In genomic region chr19:35692010-35692409, GRCh38 we compare ENCODE assay signal across 35 cellular contexts. TPM values are rescaled to one million over a fixed set of nuclear protein-coding genes. Genes with fewer than 3 reads are reported as not detected.
A peak's percentile ranks its signal among the peaks of the same experiment; 100 is the strongest.
DNase-seq lines count a peak whose midpoint lies in the region; TF ChIP-seq lines count a peak whose summit lies in the region.
"Had no signal": no experiment of that assay in that cellular context is flagged by ENCODE, and none has a peak within 500 bp of the region (broad histone marks: within the 10 kb centered on the region; RNA-seq: fewer than 3 reads in every experiment).

No MANE protein-coding gene starts in this region.

- no peak for DNase-seq in activated CD4-positive, alpha-beta T cell treated with anti-CD3 and anti-CD28 coated beads, Interleukin-2, amount 10 ng/mL, durations not matched to agents 24 days and 14 days
- DNase-seq in activated CD4-positive, alpha-beta T cell treated with anti-CD3 and anti-CD28 coated beads, Interleukin-2, amount 50 U/mL, for 4 hours: no peak
- DNase-seq in PC-9 (peak; percentile 55 to 72), neuronal stem cell (ENCODE audit: low spot score) (no peak), endothelial cell (ENCODE audit: low spot score) (no peak), T-helper 9 cell (no peak)
- DNase-seq: ACHN; activated CD4-positive, alpha-beta T cell treated with anti-CD3 and anti-CD28 coated beads, Interleukin-2, amount 10 ng/mL, durations not matched to agents 7 days and 5 days; activated gamma-delta T cell treated with Interleukin-2 at 50 U/mL for 16 hours; activated T-cell treated with anti-CD3 and anti-CD28 coated beads, Interleukin-2, amount 50 U/mL, for 4 hours; BE2C; CD8-positive, alpha-beta memory T cell; DMS79 treated with DMSO at 0.1 percent for 48 hours; endodermal cell; GF-D8; KBM-7; mesenchymal stem cell; NCI-H1105 treated with DMSO at 0.1 percent for 48 hours; NCI-H1930; NCI-H446; Peyer's patch; stimulated activated CD4-positive, alpha-beta T cell treated with anti-CD3 and anti-CD28 coated beads, Interleukin-12 subunit alpha, Interleukin-12 subunit beta, amount 100 ng/mL, for 4 hours; stimulated activated CD4-positive, alpha-beta T cell treated with anti-CD3 and anti-CD28 coated beads, Interleukin-4, amount 100 ng/mL, for 1 hour; substantia nigra; SW 1271; T1000 had no signal

- no peaks in the 10 kb centered on the region for H3K79me2 ChIP-seq in PC-9 (ENCODE audit: low read depth)

- peaks cover 13% of the 10 kb centered on the region for H3K4me1 ChIP-seq in PC-9 (replicated peaks; ENCODE audit: insufficient read depth)
- no peaks in the 10 kb centered on the region for H3K4me1 ChIP-seq in neuronal stem cell (ENCODE audit: control insufficient read depth in 2 of 2, insufficient read depth in 1 of 2, low read depth in 1 of 2, low read length in 2 of 2)
- H3K4me1 ChIP-seq: BE2C, Peyer's patch, upper lobe of left lung had no signal

- H3K18ac ChIP-seq in neuronal stem cell (ENCODE audit: low read length): no peak overlapping the region

- no peak overlapping the region for H3K27ac ChIP-seq in PC-9
- H3K27ac ChIP-seq in neuronal stem cell (replicated peaks; ENCODE audit: low read length): no peak overlapping the region
- H3K27ac ChIP-seq: Peyer's patch, upper lobe of left lung had no signal

- no peaks in the 10 kb centered on the region for H3K9me2 ChIP-seq in PC-9 (ENCODE audit: insufficient read depth)

- H2AFZ ChIP-seq in PC-9 (peak overlapping the region; percentile 59; the same call in 1 of the 2 replicates), neuronal stem cell (ENCODE audit: low read length) (peak overlapping the region; percentile 11)

- peak overlapping the region; percentile 56 for H3K27ac Mint-ChIP-seq in activated CD4-positive, alpha-beta T cell treated with anti-CD3 and anti-CD28 coated beads, Interleukin-2, amount 10 ng/mL, durations not matched to agents 24 days and 14 days
- H3K27ac Mint-ChIP-seq in endothelial cell (ENCODE audit: unreplicated experiment): no peak overlapping the region
- H3K27ac Mint-ChIP-seq: activated CD4-positive, alpha-beta T cell treated with anti-CD3 and anti-CD28 coated beads, Interleukin-2, amount 10 ng/mL, durations not matched to agents 7 days and 5 days; CD8-positive, alpha-beta memory T cell; dendritic cell treated with granulocyte-macrophage colony-stimulating factor and Interleukin-4, amounts not matched to agents 40 ng/mL and 50 ng/mL, for 4 days; endodermal cell; stimulated activated memory B cell treated with anti-CD40 and anti-IgM and Interleukin-4, amounts not matched to agents 10 μg/mL and 1 μg/mL and 100 μg/mL, for 72 hours had no signal

- peak overlapping the region; percentile 73 for H3K4me2 ChIP-seq in PC-9
- no peak overlapping the region for H3K4me2 ChIP-seq in neuronal stem cell (ENCODE audit: insufficient read depth, low read length, poor library complexity, severe bottlenecking)

- H3K79me1 ChIP-seq in neuronal stem cell (ENCODE audit: low read depth, low read length): no peaks in the 10 kb centered on the region

- H3K4me3 ChIP-seq in PC-9: peak overlapping the region; percentile 8; the same call in 1 of the 2 replicates
- no peak overlapping the region for H3K4me3 ChIP-seq in neuronal stem cell (ENCODE audit: low read length in 2 of 2)
- H3K4me3 ChIP-seq: Peyer's patch, upper lobe of left lung had no signal

- H2BK12ac ChIP-seq in neuronal stem cell (ENCODE audit: low read length): no peak overlapping the region

- H3K9me3 Mint-ChIP-seq in activated CD4-positive, alpha-beta T cell treated with anti-CD3 and anti-CD28 coated beads, Interleukin-2, amount 10 ng/mL, durations not matched to agents 24 days and 14 days: no peaks in the 10 kb centered on the region
- H3K9me3 Mint-ChIP-seq in endothelial cell (ENCODE audit: unreplicated experiment): no peaks in the 10 kb centered on the region
- H3K9me3 Mint-ChIP-seq: activated CD4-positive, alpha-beta T cell treated with anti-CD3 and anti-CD28 coated beads, Interleukin-2, amount 10 ng/mL, durations not matched to agents 7 days and 5 days; activated T-cell treated with anti-CD3 and anti-CD28 coated beads, Interleukin-2, amount 50 U/mL, for 4 hours; CD8-positive, alpha-beta memory T cell; central memory CD8-positive, alpha-beta T cell; dendritic cell treated with granulocyte-macrophage colony-stimulating factor and Interleukin-4, amounts not matched to agents 40 ng/mL and 50 ng/mL, for 4 days; endodermal cell; neural crest cell had no signal

- peak overlapping the region; percentile 41 for H2AK5ac ChIP-seq in neuronal stem cell (ENCODE audit: low read depth, low read length)

- BruUV-seq in PC-9 (replicated peaks; lab: Mats Ljungman, UMichigan): no TSS peak

- POLR2A ChIA-PET in PC-9 (lab: Charles Lee; ENCODE audit: unreplicated experiment): interaction anchor here (0.6 kb wide), 1 partner anchor 11 kb away, joined by 10 read pairs; no protein-coding TSS in a partner anchor

- H3K36me3 Mint-ChIP-seq in activated CD4-positive, alpha-beta T cell treated with anti-CD3 and anti-CD28 coated beads, Interleukin-2, amount 10 ng/mL, durations not matched to agents 24 days and 14 days (ENCODE audit: low read depth): no peaks in the 10 kb centered on the region
- H3K36me3 Mint-ChIP-seq in endothelial cell (ENCODE audit: low read depth, unreplicated experiment): no peaks in the 10 kb centered on the region
- H3K36me3 Mint-ChIP-seq: CD8-positive, alpha-beta memory T cell; stimulated activated memory B cell treated with anti-CD40 and anti-IgM and Interleukin-4, amounts not matched to agents 10 μg/mL and 1 μg/mL and 100 μg/mL, for 72 hours had no signal

- peak overlapping the region; percentile 39 for H3K23ac ChIP-seq in neuronal stem cell (ENCODE audit: low read depth, low read length, poor library complexity)

- no peak overlapping the region for H4K91ac ChIP-seq in neuronal stem cell (ENCODE audit: low read depth, low read length, poor library complexity)

- H2BK120ac ChIP-seq in neuronal stem cell (ENCODE audit: low read depth, low read length): no peak overlapping the region

- CTCF ChIA-PET in PC-9 (lab: Charles Lee): interaction anchor here (0.6 to 0.9 kb wide), 3 partner anchors 18 to 66 kb away, joined by 3 to 7 read pairs (median 4); no protein-coding TSS in a partner anchor

- peaks cover 13% of the 10 kb centered on the region for H3K4me1 Mint-ChIP-seq in activated CD4-positive, alpha-beta T cell treated with anti-CD3 and anti-CD28 coated beads, Interleukin-2, amount 10 ng/mL, durations not matched to agents 24 days and 14 days
- no peaks in the 10 kb centered on the region for H3K4me1 Mint-ChIP-seq in endothelial cell (ENCODE audit: unreplicated experiment)
- H3K4me1 Mint-ChIP-seq: CD8-positive, alpha-beta memory T cell; central memory CD8-positive, alpha-beta T cell; endodermal cell had no signal

- no peaks in the 10 kb centered on the region for H4K20me1 ChIP-seq in PC-9 (ENCODE audit: insufficient read depth)

- H3K27me3 Mint-ChIP-seq in activated CD4-positive, alpha-beta T cell treated with anti-CD3 and anti-CD28 coated beads, Interleukin-2, amount 10 ng/mL, durations not matched to agents 24 days and 14 days: no peaks in the 10 kb centered on the region
- peaks cover 2% of the 10 kb centered on the region for H3K27me3 Mint-ChIP-seq in endothelial cell (ENCODE audit: unreplicated experiment)
- H3K27me3 Mint-ChIP-seq: activated CD4-positive, alpha-beta T cell treated with anti-CD3 and anti-CD28 coated beads, Interleukin-2, amount 10 ng/mL, durations not matched to agents 7 days and 5 days; central memory CD8-positive, alpha-beta T cell; stimulated activated memory B cell treated with anti-CD40 and anti-IgM and Interleukin-4, amounts not matched to agents 10 μg/mL and 1 μg/mL and 100 μg/mL, for 72 hours had no signal

- H3K9me3 ChIP-seq in PC-9 (ENCODE audit: insufficient read depth, low read depth) (no peaks in the 10 kb centered on the region), neuronal stem cell (replicated peaks in 1 of 2; ENCODE audit: control insufficient read depth in 2 of 2, insufficient read depth in 1 of 2, low read depth in 1 of 2, low read length in 2 of 2) (no peaks in the 10 kb centered on the region)
- H3K9me3 ChIP-seq: BE2C, Peyer's patch, upper lobe of left lung had no signal

- TF ChIP-seq CTCF in PC-9 (conservative IDR thresholded peaks at IDR 0.05) (no peak; the same call in 1 of the 2 replicates), endothelial cell (IDR thresholded peaks at IDR 0.05; ENCODE audit: unreplicated experiment) (no peak)

- H3K4me3 Mint-ChIP-seq in activated CD4-positive, alpha-beta T cell treated with anti-CD3 and anti-CD28 coated beads, Interleukin-2, amount 10 ng/mL, durations not matched to agents 24 days and 14 days: no peak overlapping the region
- no peak overlapping the region for H3K4me3 Mint-ChIP-seq in endothelial cell (ENCODE audit: unreplicated experiment)
- H3K4me3 Mint-ChIP-seq: activated CD4-positive, alpha-beta T cell treated with anti-CD3 and anti-CD28 coated beads, Interleukin-2, amount 10 ng/mL, durations not matched to agents 7 days and 5 days; activated T-cell treated with anti-CD3 and anti-CD28 coated beads, Interleukin-2, amount 50 U/mL, for 4 hours; CD8-positive, alpha-beta memory T cell; central memory CD8-positive, alpha-beta T cell; dendritic cell treated with granulocyte-macrophage colony-stimulating factor and Interleukin-4, amounts not matched to agents 40 ng/mL and 50 ng/mL, for 4 days; endodermal cell; neural crest cell; stimulated activated memory B cell treated with anti-CD40 and anti-IgM and Interleukin-4, amounts not matched to agents 10 μg/mL and 1 μg/mL and 100 μg/mL, for 72 hours had no signal

- no peak overlapping the region for H3K4ac ChIP-seq in neuronal stem cell (ENCODE audit: low read length)

- H2BK5ac ChIP-seq in neuronal stem cell (ENCODE audit: low read length): peak overlapping the region; percentile 32

- no peak overlapping the region for H2BK15ac ChIP-seq in neuronal stem cell (ENCODE audit: low read length)

- no peak overlapping the region for H3K14ac ChIP-seq in neuronal stem cell (ENCODE audit: low read length)

- H3K36me3 ChIP-seq in PC-9 (ENCODE audit: low read depth) (no peaks in the 10 kb centered on the region), neuronal stem cell (replicated peaks in 1 of 2; ENCODE audit: control insufficient read depth in 2 of 2, insufficient read depth in 2 of 2, low read length in 2 of 2) (no peaks in the 10 kb centered on the region)
- H3K36me3 ChIP-seq: BE2C, Peyer's patch, upper lobe of left lung had no signal

- WGBS in neuronal stem cell (ENCODE audit: extremely low coverage in 2 of 2, insufficient read length in 2 of 2, insufficient replicate concordance in 1 of 2), 2 donors: no CpG with 5 or more reads among the region's 11 CpGs

- H3F3A ChIP-seq in PC-9 (ENCODE audit: insufficient read depth, low read depth): no peaks in the 10 kb centered on the region

- H4K8ac ChIP-seq in neuronal stem cell (ENCODE audit: low read depth, low read length): no peak overlapping the region

- no peak overlapping the region for H3K9ac ChIP-seq in neuronal stem cell (ENCODE audit: low read depth, low read length, poor library complexity)

- H3K27me3 ChIP-seq in PC-9 (ENCODE audit: insufficient read depth, low read depth): no peaks in the 10 kb centered on the region
- no peaks in the 10 kb centered on the region for H3K27me3 ChIP-seq in neuronal stem cell (ENCODE audit: control insufficient read depth in 3 of 3, insufficient read depth in 3 of 3, low read depth in 1 of 3, low read length in 3 of 3)
- H3K27me3 ChIP-seq: Peyer's patch, upper lobe of left lung had no signal

- intact Hi-C loops in activated CD4-positive, alpha-beta T cell treated with anti-CD3 and anti-CD28 coated beads, Interleukin-2, amount 10 ng/mL, durations not matched to agents 24 days and 14 days (cut with micrococcal nuclease): loop anchor here (2.0 to 5.0 kb wide), 4 partner anchors 49 to 240 kb away; partner anchors contain the start of genes HSPB6 and PROSER3
- intact Hi-C loops in PC-9 (cut with micrococcal nuclease; ENCODE audit: unreplicated experiment): loop anchor here (2.0 to 5.0 kb wide), 2 partner anchors 43 to 180 kb away; partner anchors contain the start of genes COX6B1 and DMKN

RNA-seq across cellular contexts. Expression of gene ZBTB32, which starts 12.3 kb away (rescaled TPM):
- 140 and 142 TPM in 2 replicates for total RNA-seq in activated CD4-positive, alpha-beta T cell treated with anti-CD3 and anti-CD28 coated beads, Interleukin-2, amount 10 ng/mL, durations not matched to agents 24 days and 14 days
- total RNA-seq in PC-9 (2021) (not detected in 2 replicates), endothelial cell (ENCODE audit: unreplicated experiment) (not detected)
- polyA plus RNA-seq in neuronal stem cell (2013, experiment 1 of 2): not detected
- not detected for polyA plus RNA-seq in neuronal stem cell (2013, experiment 2 of 2)
- total RNA-seq: endodermal cell, MCF 10A, neural crest cell, posterior vena cava had no signal

RNA-seq across cellular contexts. Expression of gene UPK1A, which starts 25.7 kb away (rescaled TPM):
- 0.77 and 0.92 TPM in 2 replicates for total RNA-seq in activated CD4-positive, alpha-beta T cell treated with anti-CD3 and anti-CD28 coated beads, Interleukin-2, amount 10 ng/mL, durations not matched to agents 24 days and 14 days
- total RNA-seq in PC-9 (2021): 0.65 and 1.6 TPM in 2 replicates
- polyA plus RNA-seq in neuronal stem cell (2013, experiment 1 of 2): 0.53 TPM
- polyA plus RNA-seq in neuronal stem cell (2013, experiment 2 of 2): 0.57 TPM
- total RNA-seq in endothelial cell (ENCODE audit: unreplicated experiment): not detected
- total RNA-seq: left lobe of liver, MCF 10A, neural crest cell, Peyer's patch, sciatic nerve, upper lobe of left lung had no signal
- polyA plus RNA-seq: CD8-positive, alpha-beta memory T cell had no signal

RNA-seq across cellular contexts. Expression of gene KMT2B, which starts 25.8 kb away (rescaled TPM):
- total RNA-seq in activated CD4-positive, alpha-beta T cell treated with anti-CD3 and anti-CD28 coated beads, Interleukin-2, amount 10 ng/mL, durations not matched to agents 24 days and 14 days: 60.0 and 64.5 TPM in 2 replicates
- 32.2 and 44.2 TPM in 2 replicates for total RNA-seq in PC-9 (2021)
- polyA plus RNA-seq in neuronal stem cell (2013, experiment 1 of 2): 11.4 TPM
- polyA plus RNA-seq in neuronal stem cell (2013, experiment 2 of 2): 11.1 TPM
- total RNA-seq in endothelial cell (ENCODE audit: unreplicated experiment): 51.7 TPM

RNA-seq across cellular contexts. Expression of gene COX6B1, which starts 43.9 kb away (rescaled TPM):
- 451 and 472 TPM in 2 replicates for total RNA-seq in activated CD4-positive, alpha-beta T cell treated with anti-CD3 and anti-CD28 coated beads, Interleukin-2, amount 10 ng/mL, durations not matched to agents 24 days and 14 days
- 441 and 489 TPM in 2 replicates for total RNA-seq in PC-9 (2021)
- 708 TPM for polyA plus RNA-seq in neuronal stem cell (2013, experiment 1 of 2)
- polyA plus RNA-seq in neuronal stem cell (2013, experiment 2 of 2): 694 TPM
- 428 TPM for total RNA-seq in endothelial cell (ENCODE audit: unreplicated experiment)

RNA-seq across cellular contexts. Expression of gene IGFLR1, which starts 50.2 kb away (rescaled TPM):
- total RNA-seq in activated CD4-positive, alpha-beta T cell treated with anti-CD3 and anti-CD28 coated beads, Interleukin-2, amount 10 ng/mL, durations not matched to agents 24 days and 14 days: 62.4 and 75.2 TPM in 2 replicates
- total RNA-seq in PC-9 (2021): 8.6 and 9.7 TPM in 2 replicates
- polyA plus RNA-seq in neuronal stem cell (2013, experiment 1 of 2): 9.7 TPM
- 9.4 TPM for polyA plus RNA-seq in neuronal stem cell (2013, experiment 2 of 2)
- 3.2 TPM for total RNA-seq in endothelial cell (ENCODE audit: unreplicated experiment)

Comparison
In these comparisons a context has a peak if more than half of its experiments do, and no peak if none do; other contexts are left out.
1. DNase-seq: peak in PC-9 (2 of 2); none in activated CD4-positive, alpha-beta T cell treated with anti-CD3 and anti-CD28 coated beads, Interleukin-2, amount 10 ng/mL, durations not matched to agents 24 days and 14 days (single experiment), activated CD4-positive, alpha-beta T cell treated with anti-CD3 and anti-CD28 coated beads, Interleukin-2, amount 50 U/mL, for 4 hours (0 of 2), neuronal stem cell (single experiment), endothelial cell (single experiment) and T-helper 9 cell (single experiment).
2. RNA of gene ZBTB32, which starts 12.3 kb away (total RNA-seq): 140 to 142 TPM in activated CD4-positive, alpha-beta T cell treated with anti-CD3 and anti-CD28 coated beads, Interleukin-2, amount 10 ng/mL, durations not matched to agents 24 days and 14 days; not detected in endothelial cell (single experiment) and not detected in PC-9; every median in the first group is over 100 times any median in the second.